ENCODE assay signal across 1 cellular context in the genomic region with DNA sequence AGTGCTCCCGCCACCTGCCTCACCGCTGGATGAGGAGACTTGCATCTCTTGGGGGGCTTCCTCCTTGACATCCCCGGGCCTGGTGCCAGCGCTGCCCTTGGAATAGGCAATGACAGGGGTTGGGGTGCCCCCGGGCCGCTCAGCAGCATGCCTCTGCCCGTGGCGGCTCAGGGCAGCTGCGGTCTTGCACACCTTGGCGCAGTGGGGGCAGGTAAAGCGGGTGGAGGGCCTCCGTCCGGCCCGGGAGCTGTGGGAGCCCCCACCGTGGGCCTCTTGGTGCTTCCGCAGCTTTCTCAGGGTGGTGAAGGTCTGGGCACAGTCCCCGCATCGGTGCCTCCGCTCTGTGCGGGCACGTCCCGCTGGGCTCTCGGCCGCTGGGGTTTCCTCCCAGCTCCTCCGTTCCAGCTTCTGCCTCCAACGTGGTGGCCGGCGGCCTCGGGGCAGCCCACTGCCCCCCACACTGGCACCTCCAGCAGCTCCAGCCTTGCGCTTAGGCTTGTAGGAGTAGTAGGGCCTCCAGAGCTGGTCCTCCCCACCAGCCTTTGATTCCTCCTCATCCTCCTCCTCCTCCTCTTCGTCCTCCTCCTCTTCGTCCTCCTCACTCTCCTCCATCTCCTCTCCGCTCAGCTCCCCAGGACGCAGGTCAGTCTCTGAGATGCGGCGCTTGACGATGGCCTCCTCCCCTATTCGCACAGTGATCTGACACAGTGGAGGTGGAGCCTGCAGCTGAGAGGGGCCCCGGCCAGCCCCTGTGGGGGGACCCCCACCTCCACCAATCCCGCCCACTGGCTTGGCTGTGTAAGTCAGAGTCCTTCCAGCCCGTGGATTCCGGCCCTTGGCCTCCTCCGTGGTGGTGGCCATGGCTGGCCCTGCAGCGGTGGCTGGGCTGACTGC.
TF ChIP-seq lines count a peak whose summit lies in the region.

No MANE protein-coding gene starts in this region.

TF ChIP-seq in K562, 482 proteins besides CTCF, POLR2A, EP300 and RAD21:
- TF ChIP-seq RBFOX2 (IDR thresholded peaks at IDR 0.05; ENCODE audit: low read depth, low read length) (0 out of 2 replicates have a peak, but pooled peaks have one; percentile 19), CREBBP (IDR thresholded peaks at IDR 0.05; ENCODE audit: low read depth, low read length) (no peak), POLR2G (IDR thresholded peaks at IDR 0.05; ENCODE audit: low read depth, low read length) (peak; percentile 36; the same call in 1 of the 2 replicates), POLR2AphosphoS2 (IDR thresholded peaks at IDR 0.05; ENCODE audit: low read length) (peak; percentile 61; the same call in 1 of the 2 replicates), ZNF253 (CRISPR knock-in tag; conservative IDR thresholded peaks at IDR 0.05) (no peak), SUPT5H (IDR thresholded peaks at IDR 0.05) (peak; percentile 41; the same call in 1 of the 2 replicates), ZNF263 (CRISPR knock-in tag; IDR thresholded peaks at IDR 0.05; ENCODE audit: borderline replicate concordance) (peak; percentile 83; the same call in 1 of the 2 replicates), POLR2B (IDR thresholded peaks at IDR 0.05; ENCODE audit: low read depth, partially characterized antibody) (peak; percentile 36)
